Comparison of ENCODE assay signal across 9 cellular contexts in genomic region chrX:123964155-123964554, GRCh38. TPM values are rescaled to one million over a fixed set of nuclear protein-coding genes. Genes with fewer than 3 reads are reported as not detected.
A peak's percentile ranks its signal among the peaks of the same experiment; 100 is the strongest.
DNase-seq lines count a peak whose midpoint lies in the region; ATAC-seq and TF ChIP-seq lines count a peak whose summit lies in the region.
"Had no signal": no experiment of that assay in that cellular context is flagged by ENCODE, and none has a peak within 500 bp of the region (broad histone marks: within the 10 kb centered on the region; RNA-seq: fewer than 3 reads in every experiment).

No MANE protein-coding gene starts in this region.

- H3K4me1 Mint-ChIP-seq in activated CD4-positive, alpha-beta T cell treated with anti-CD3 and anti-CD28 coated beads for 36 hours = peaks cover 39% of the 10 kb centered on the region
- H3K4me1 Mint-ChIP-seq in activated CD4-positive, alpha-beta memory T cell treated with anti-CD3 and anti-CD28 coated beads for 36 hours (ENCODE audit: low read depth) = peaks cover 46% of the 10 kb centered on the region
- peaks cover 9% of the 10 kb centered on the region for H3K4me1 Mint-ChIP-seq in glutamatergic neuron (ENCODE audit: low read depth, unreplicated experiment)

- no peak for TF ChIP-seq CTCF in glutamatergic neuron (IDR thresholded peaks at IDR 0.05; ENCODE audit: partially characterized antibody, unreplicated experiment)

- no peaks in the 10 kb centered on the region for H3K9me3 Mint-ChIP-seq in activated CD4-positive, alpha-beta T cell treated with anti-CD3 and anti-CD28 coated beads for 36 hours (ENCODE audit: low read depth)
- no peaks in the 10 kb centered on the region for H3K9me3 Mint-ChIP-seq in activated CD4-positive, alpha-beta memory T cell treated with anti-CD3 and anti-CD28 coated beads for 36 hours
- H3K9me3 Mint-ChIP-seq in glutamatergic neuron (ENCODE audit: unreplicated experiment) = peaks cover 6% of the 10 kb centered on the region

- H3K9me3 ChIP-seq in subcutaneous abdominal adipose tissue (ENCODE audit: control insufficient read depth in 5 of 5, low read length in 5 of 5) = no peaks in the 10 kb centered on the region

- CTCF ChIA-PET in activated CD4-positive, alpha-beta T cell treated with anti-CD3 and anti-CD28 coated beads for 36 hours (lab: Charles Lee) = interaction anchor here (1.5 kb wide), 1 partner anchor 46 kb away, joined by 3 read pairs; no protein-coding TSS in a partner anchor
- CTCF ChIA-PET in activated CD4-positive, alpha-beta memory T cell treated with anti-CD3 and anti-CD28 coated beads for 36 hours (lab: Charles Lee) = interaction anchor here (1.1 to 1.5 kb wide), 2 partner anchors 12 to 50 kb away, joined by 3 read pairs; no protein-coding TSS in a partner anchor

- peak overlapping the region; percentile 98 for H3K27ac ChIP-seq in subcutaneous abdominal adipose tissue (ENCODE audit: low read depth, low read length)

- H3K4me1 ChIP-seq in subcutaneous abdominal adipose tissue (ENCODE audit: control insufficient read depth in 5 of 5, insufficient read depth in 5 of 5, low read length in 5 of 5) = peaks cover 0 to 18% (median 10%) of the 10 kb centered on the region in 5 donors

- H3K27me3 Mint-ChIP-seq in activated CD4-positive, alpha-beta T cell treated with anti-CD3 and anti-CD28 coated beads for 36 hours = no peaks in the 10 kb centered on the region
- H3K27me3 Mint-ChIP-seq in activated CD4-positive, alpha-beta memory T cell treated with anti-CD3 and anti-CD28 coated beads for 36 hours = no peaks in the 10 kb centered on the region
- H3K27me3 Mint-ChIP-seq in glutamatergic neuron (ENCODE audit: unreplicated experiment) = peaks cover 8% of the 10 kb centered on the region

- peak overlapping the region in 2 of 5 donors; percentile 49 to 76 for H3K4me3 ChIP-seq in subcutaneous abdominal adipose tissue (ENCODE audit: low read depth in 1 of 5, low read length in 5 of 5)

- peak overlapping the region in 2 of 5 donors; percentile 12 to 63 for H3K9ac ChIP-seq in subcutaneous abdominal adipose tissue (ENCODE audit: low read length in 5 of 5)

- intact Hi-C loops in activated CD4-positive, alpha-beta T cell treated with anti-CD3 and anti-CD28 coated beads for 36 hours (cut with DNase I, micrococcal nuclease) = loop anchor here in 1 of 2 experiments (5.0 kb wide), 4 partner anchors 48 to 383 kb away; partner anchors contain the start of gene SH2D1A
- intact Hi-C loops in activated CD4-positive, alpha-beta memory T cell treated with anti-CD3 and anti-CD28 coated beads for 36 hours (cut with micrococcal nuclease) = loop anchor here (5.0 kb wide), 2 partner anchors 87 to 1038 kb away; no protein-coding TSS in a partner anchor

- no peak for DNase-seq in activated CD4-positive, alpha-beta T cell treated with anti-CD3 and anti-CD28 coated beads for 36 hours
- DNase-seq in activated CD4-positive, alpha-beta T cell treated with anti-CD3 and anti-CD28 coated beads, Interleukin-2, amount 50 U/mL, for 4 hours = no peak
- no peak for DNase-seq in activated CD4-positive, alpha-beta memory T cell treated with anti-CD3 and anti-CD28 coated beads for 36 hours
- no peak for DNase-seq in glutamatergic neuron
- DNase-seq in anterior cingulate cortex (lab: John Stamatoyannopoulos, UW) = no peak

- H3K36me3 Mint-ChIP-seq in activated CD4-positive, alpha-beta T cell treated with anti-CD3 and anti-CD28 coated beads for 36 hours (ENCODE audit: low read depth) = peaks cover 15% of the 10 kb centered on the region
- H3K36me3 Mint-ChIP-seq in activated CD4-positive, alpha-beta memory T cell treated with anti-CD3 and anti-CD28 coated beads for 36 hours = peaks cover 10% of the 10 kb centered on the region
- H3K36me3 Mint-ChIP-seq in glutamatergic neuron (ENCODE audit: unreplicated experiment) = no peaks in the 10 kb centered on the region

- POLR2A ChIA-PET in activated CD4-positive, alpha-beta T cell treated with anti-CD3 and anti-CD28 coated beads for 36 hours (lab: Charles Lee) = no interaction called here
- POLR2A ChIA-PET in activated CD4-positive, alpha-beta memory T cell treated with anti-CD3 and anti-CD28 coated beads for 36 hours (lab: Charles Lee) = interaction anchor here (0.9 kb wide), 1 partner anchor 46 kb away, joined by 3 read pairs; no protein-coding TSS in a partner anchor

- no peaks in the 10 kb centered on the region for H3K36me3 ChIP-seq in subcutaneous abdominal adipose tissue (ENCODE audit: control insufficient read depth in 5 of 5, insufficient read depth in 5 of 5, low read length in 5 of 5)

- peak overlapping the region; percentile 93 for H3K4me3 Mint-ChIP-seq in activated CD4-positive, alpha-beta T cell treated with anti-CD3 and anti-CD28 coated beads for 36 hours
- peak overlapping the region; percentile 92 for H3K4me3 Mint-ChIP-seq in activated CD4-positive, alpha-beta memory T cell treated with anti-CD3 and anti-CD28 coated beads for 36 hours
- peak overlapping the region; percentile 95 for H3K4me3 Mint-ChIP-seq in glutamatergic neuron (ENCODE audit: unreplicated experiment)

- no peaks in the 10 kb centered on the region for H3K27me3 ChIP-seq in subcutaneous abdominal adipose tissue (ENCODE audit: control insufficient read depth in 5 of 5, insufficient read depth in 4 of 5, low read length in 5 of 5)

- peak overlapping the region; percentile 100 for H3K27ac Mint-ChIP-seq in activated CD4-positive, alpha-beta T cell treated with anti-CD3 and anti-CD28 coated beads for 36 hours
- H3K27ac Mint-ChIP-seq in activated CD4-positive, alpha-beta memory T cell treated with anti-CD3 and anti-CD28 coated beads for 36 hours = peak overlapping the region; percentile 99
- peak overlapping the region; percentile 35 for H3K27ac Mint-ChIP-seq in glutamatergic neuron (ENCODE audit: unreplicated experiment)

- ATAC-seq in activated CD4-positive, alpha-beta T cell treated with anti-CD3 and anti-CD28 coated beads for 36 hours = no peak
- ATAC-seq in GM21526 (IDR thresholded peaks at IDR 0.05; ENCODE audit: low FRiP score, unreplicated experiment) (no peak), GM18909 (IDR thresholded peaks at IDR 0.05; ENCODE audit: poor library complexity, unreplicated experiment) (no peak)
- ATAC-seq: esophagus mucosa had no signal

RNA-seq across cellular contexts. Expression of gene STAG2, which starts 2.6 kb away (rescaled TPM):
- total RNA-seq in activated CD4-positive, alpha-beta T cell treated with anti-CD3 and anti-CD28 coated beads for 36 hours = 100 to 1,000 TPM in 1 of 2 experiments, 10 to 100 TPM in 1; 91.1 to 104 TPM
- total RNA-seq in activated CD4-positive, alpha-beta memory T cell treated with anti-CD3 and anti-CD28 coated beads for 36 hours = 10 to 100 TPM; 86.3 to 90.1 TPM
- total RNA-seq in glutamatergic neuron (ENCODE audit: unreplicated experiment) = 49.0 TPM

Comparison
In these comparisons a context has a peak if more than half of its experiments do, and no peak if none do; other contexts are left out.
1. H3K27ac Mint-ChIP-seq: peak in every context shown above with its lines; median percentile 100 in activated CD4-positive, alpha-beta T cell treated with anti-CD3 and anti-CD28 coated beads for 36 hours; 99 in activated CD4-positive, alpha-beta memory T cell treated with anti-CD3 and anti-CD28 coated beads for 36 hours; 35 in glutamatergic neuron.